Comparison of ENCODE assay signal across 14 cellular contexts in the genomic region with DNA sequence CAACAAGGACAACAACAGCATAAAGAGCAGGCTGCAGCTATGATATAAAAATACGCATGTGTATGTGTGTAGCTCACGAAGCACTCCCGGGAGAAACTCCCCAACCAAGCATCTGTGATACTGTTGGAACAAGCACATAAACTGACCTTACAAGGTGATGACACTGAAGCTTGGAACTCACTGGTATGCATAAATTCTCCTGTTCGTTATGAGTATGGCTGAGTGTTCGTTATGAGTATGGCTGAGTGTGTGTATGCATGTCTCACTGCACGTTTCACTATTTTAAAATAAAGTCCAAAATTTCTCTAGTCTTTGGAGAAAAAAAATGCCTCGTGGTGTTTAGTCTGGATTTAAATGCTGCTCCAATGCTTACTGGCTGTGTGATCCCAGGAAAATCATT.
DNase-seq lines count a peak whose midpoint lies in the region; TF ChIP-seq lines count a peak whose summit lies in the region.
"Had no signal": no experiment of that assay in that cellular context is flagged by ENCODE, and none has a peak within 500 bp of the region (broad histone marks: within the 10 kb centered on the region; RNA-seq: fewer than 3 reads in every experiment).

No MANE protein-coding gene starts in this region.

- H3K4me1 Mint-ChIP-seq in HFFc6 (ENCODE audit: low read depth): peaks cover 83% of the 10 kb centered on the region

- H3K36me3 Mint-ChIP-seq in HFFc6 (ENCODE audit: low read depth): peaks cover 5% of the 10 kb centered on the region; the same call in 1 of the 2 replicates

- H3K27ac Mint-ChIP-seq in HFFc6: peak overlapping the region; percentile 97
- H3K27ac Mint-ChIP-seq: effector memory CD8-positive, alpha-beta T cell; nephron had no signal

- DNase-seq in HFFc6 (peak; percentile 92), amniotic stem cell (lab: John Stamatoyannopoulos, UW) (peak; percentile 73), fibroblast of the aortic adventitia (ENCODE audit: low read depth) (peak; percentile 80), stromal cell of bone marrow (ENCODE audit: low read depth) (peak; percentile 59), NCI-H446 (lab: John Stamatoyannopoulos, UW) (no peak), DMS53 treated with DMSO at 0.1 percent for 48 hours (lab: John Stamatoyannopoulos, UW; ENCODE audit: unreplicated experiment) (no peak), NCI-H1092 treated with DMSO at 0.1 percent for 48 hours (lab: John Stamatoyannopoulos, UW) (no peak)
- DNase-seq: activated CD4-positive, alpha-beta T cell treated with anti-CD3 and anti-CD28 coated beads, Interleukin-2, amount 50 U/mL, for 4 hours; aorta; effector memory CD8-positive, alpha-beta T cell; hippocampal formation had no signal

- peak overlapping the region; percentile 41 for H3K4me3 Mint-ChIP-seq in HFFc6
- H3K4me3 Mint-ChIP-seq: effector memory CD8-positive, alpha-beta T cell; nephron had no signal

- peaks cover 1% of the 10 kb centered on the region; the same call in 1 of the 2 replicates for H3K27me3 Mint-ChIP-seq in HFFc6 (ENCODE audit: insufficient read depth)

- no peak overlapping the region for H3K4me3 ChIP-seq in fibroblast of the aortic adventitia (ENCODE audit: low read depth, low read length)
- H3K4me3 ChIP-seq: skin epidermis, suprapubic skin had no signal

- no peak for TF ChIP-seq CTCF in HFFc6 (IDR thresholded peaks at IDR 0.05)
- no peak for TF ChIP-seq CTCF in fibroblast of the aortic adventitia (IDR thresholded peaks at IDR 0.05; ENCODE audit: insufficient read depth, low read length)

- H3K9me3 Mint-ChIP-seq in HFFc6: no peaks in the 10 kb centered on the region
- H3K9me3 Mint-ChIP-seq: effector memory CD8-positive, alpha-beta T cell; nephron had no signal

Comparison
In these comparisons a context has a peak if more than half of its experiments do, and no peak if none do; other contexts are left out.
1. DNase-seq: peak in HFFc6 (single experiment), amniotic stem cell (single experiment), fibroblast of the aortic adventitia (single experiment) and stromal cell of bone marrow (single experiment); none in NCI-H446 (0 of 2), DMS53 treated with DMSO at 0.1 percent for 48 hours (single experiment) and NCI-H1092 treated with DMSO at 0.1 percent for 48 hours (single experiment).